In genomic region chr1:100050139-100050538, GRCh38 we compare ENCODE assay signal across 1 cellular context.
TF ChIP-seq lines count a peak whose summit lies in the region.

No MANE protein-coding gene starts in this region.

TF ChIP-seq in H1, 55 proteins besides CTCF, POLR2A, EP300 and RAD21:
- TF ChIP-seq, protein P1, sequence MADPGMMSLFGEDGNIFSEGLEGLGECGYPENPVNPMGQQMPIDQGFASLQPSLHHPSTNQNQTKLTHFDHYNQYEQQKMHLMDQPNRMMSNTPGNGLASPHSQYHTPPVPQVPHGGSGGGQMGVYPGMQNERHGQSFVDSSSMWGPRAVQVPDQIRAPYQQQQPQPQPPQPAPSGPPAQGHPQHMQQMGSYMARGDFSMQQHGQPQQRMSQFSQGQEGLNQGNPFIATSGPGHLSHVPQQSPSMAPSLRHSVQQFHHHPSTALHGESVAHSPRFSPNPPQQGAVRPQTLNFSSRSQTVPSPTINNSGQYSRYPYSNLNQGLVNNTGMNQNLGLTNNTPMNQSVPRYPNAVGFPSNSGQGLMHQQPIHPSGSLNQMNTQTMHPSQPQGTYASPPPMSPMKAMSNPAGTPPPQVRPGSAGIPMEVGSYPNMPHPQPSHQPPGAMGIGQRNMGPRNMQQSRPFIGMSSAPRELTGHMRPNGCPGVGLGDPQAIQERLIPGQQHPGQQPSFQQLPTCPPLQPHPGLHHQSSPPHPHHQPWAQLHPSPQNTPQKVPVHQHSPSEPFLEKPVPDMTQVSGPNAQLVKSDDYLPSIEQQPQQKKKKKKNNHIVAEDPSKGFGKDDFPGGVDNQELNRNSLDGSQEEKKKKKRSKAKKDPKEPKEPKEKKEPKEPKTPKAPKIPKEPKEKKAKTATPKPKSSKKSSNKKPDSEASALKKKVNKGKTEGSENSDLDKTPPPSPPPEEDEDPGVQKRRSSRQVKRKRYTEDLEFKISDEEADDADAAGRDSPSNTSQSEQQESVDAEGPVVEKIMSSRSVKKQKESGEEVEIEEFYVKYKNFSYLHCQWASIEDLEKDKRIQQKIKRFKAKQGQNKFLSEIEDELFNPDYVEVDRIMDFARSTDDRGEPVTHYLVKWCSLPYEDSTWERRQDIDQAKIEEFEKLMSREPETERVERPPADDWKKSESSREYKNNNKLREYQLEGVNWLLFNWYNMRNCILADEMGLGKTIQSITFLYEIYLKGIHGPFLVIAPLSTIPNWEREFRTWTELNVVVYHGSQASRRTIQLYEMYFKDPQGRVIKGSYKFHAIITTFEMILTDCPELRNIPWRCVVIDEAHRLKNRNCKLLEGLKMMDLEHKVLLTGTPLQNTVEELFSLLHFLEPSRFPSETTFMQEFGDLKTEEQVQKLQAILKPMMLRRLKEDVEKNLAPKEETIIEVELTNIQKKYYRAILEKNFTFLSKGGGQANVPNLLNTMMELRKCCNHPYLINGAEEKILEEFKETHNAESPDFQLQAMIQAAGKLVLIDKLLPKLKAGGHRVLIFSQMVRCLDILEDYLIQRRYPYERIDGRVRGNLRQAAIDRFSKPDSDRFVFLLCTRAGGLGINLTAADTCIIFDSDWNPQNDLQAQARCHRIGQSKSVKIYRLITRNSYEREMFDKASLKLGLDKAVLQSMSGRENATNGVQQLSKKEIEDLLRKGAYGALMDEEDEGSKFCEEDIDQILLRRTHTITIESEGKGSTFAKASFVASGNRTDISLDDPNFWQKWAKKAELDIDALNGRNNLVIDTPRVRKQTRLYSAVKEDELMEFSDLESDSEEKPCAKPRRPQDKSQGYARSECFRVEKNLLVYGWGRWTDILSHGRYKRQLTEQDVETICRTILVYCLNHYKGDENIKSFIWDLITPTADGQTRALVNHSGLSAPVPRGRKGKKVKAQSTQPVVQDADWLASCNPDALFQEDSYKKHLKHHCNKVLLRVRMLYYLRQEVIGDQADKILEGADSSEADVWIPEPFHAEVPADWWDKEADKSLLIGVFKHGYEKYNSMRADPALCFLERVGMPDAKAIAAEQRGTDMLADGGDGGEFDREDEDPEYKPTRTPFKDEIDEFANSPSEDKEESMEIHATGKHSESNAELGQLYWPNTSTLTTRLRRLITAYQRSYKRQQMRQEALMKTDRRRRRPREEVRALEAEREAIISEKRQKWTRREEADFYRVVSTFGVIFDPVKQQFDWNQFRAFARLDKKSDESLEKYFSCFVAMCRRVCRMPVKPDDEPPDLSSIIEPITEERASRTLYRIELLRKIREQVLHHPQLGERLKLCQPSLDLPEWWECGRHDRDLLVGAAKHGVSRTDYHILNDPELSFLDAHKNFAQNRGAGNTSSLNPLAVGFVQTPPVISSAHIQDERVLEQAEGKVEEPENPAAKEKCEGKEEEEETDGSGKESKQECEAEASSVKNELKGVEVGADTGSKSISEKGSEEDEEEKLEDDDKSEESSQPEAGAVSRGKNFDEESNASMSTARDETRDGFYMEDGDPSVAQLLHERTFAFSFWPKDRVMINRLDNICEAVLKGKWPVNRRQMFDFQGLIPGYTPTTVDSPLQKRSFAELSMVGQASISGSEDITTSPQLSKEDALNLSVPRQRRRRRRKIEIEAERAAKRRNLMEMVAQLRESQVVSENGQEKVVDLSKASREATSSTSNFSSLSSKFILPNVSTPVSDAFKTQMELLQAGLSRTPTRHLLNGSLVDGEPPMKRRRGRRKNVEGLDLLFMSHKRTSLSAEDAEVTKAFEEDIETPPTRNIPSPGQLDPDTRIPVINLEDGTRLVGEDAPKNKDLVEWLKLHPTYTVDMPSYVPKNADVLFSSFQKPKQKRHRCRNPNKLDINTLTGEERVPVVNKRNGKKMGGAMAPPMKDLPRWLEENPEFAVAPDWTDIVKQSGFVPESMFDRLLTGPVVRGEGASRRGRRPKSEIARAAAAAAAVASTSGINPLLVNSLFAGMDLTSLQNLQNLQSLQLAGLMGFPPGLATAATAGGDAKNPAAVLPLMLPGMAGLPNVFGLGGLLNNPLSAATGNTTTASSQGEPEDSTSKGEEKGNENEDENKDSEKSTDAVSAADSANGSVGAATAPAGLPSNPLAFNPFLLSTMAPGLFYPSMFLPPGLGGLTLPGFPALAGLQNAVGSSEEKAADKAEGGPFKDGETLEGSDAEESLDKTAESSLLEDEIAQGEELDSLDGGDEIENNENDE (IDR thresholded peaks at IDR 0.05; ENCODE audit: insufficient replicate concordance, low read length), result no peak
- TF ChIP-seq BACH1 (IDR thresholded peaks at IDR 0.05; ENCODE audit: low read length), result 0 out of 2 replicates have a peak, but pooled peaks have one; percentile 16
